In genomic region chr20:45878076-45878731, GRCh38 we compare ENCODE assay signal across 25 cellular contexts. TPM values are rescaled to one million over a fixed set of nuclear protein-coding genes. Genes with fewer than 3 reads are reported as not detected.
A peak's percentile ranks its signal among the peaks of the same experiment; 100 is the strongest.
DNase-seq lines count a peak whose midpoint lies in the region; ATAC-seq and TF ChIP-seq lines count a peak whose summit lies in the region.
"Had no signal": no experiment of that assay in that cellular context is flagged by ENCODE, and none has a peak within 500 bp of the region (broad histone marks: within the 10 kb centered on the region; RNA-seq: fewer than 3 reads in every experiment).

No MANE protein-coding gene starts in this region.

- TF ChIP-seq CTCF in fibroblast of the aortic adventitia (IDR thresholded peaks at IDR 0.05; ENCODE audit: insufficient read depth, low read length) (no peak), testis (IDR thresholded peaks at IDR 0.05) (no peak), natural killer cell (IDR thresholded peaks at IDR 0.05) (no peak)

- 55 to 66% methylated on average over 9 to 13 of the region's 13 CpGs for WGBS in testis, 2 donors

- H3K4me3 Mint-ChIP-seq in natural killer cell: no peak overlapping the region
- H3K4me3 Mint-ChIP-seq: activated naive CD8-positive, alpha-beta T cell; activated T-helper 17 cell treated with anti-CD3 and anti-CD28 coated beads, Interleukin-2, amount 50 U/mL, for 72 hours; type B pancreatic cell had no signal

- H3K27me3 ChIP-seq in testis: no peaks in the 10 kb centered on the region
- H3K27me3 ChIP-seq: BE2C, brain microvascular endothelial cell had no signal

- no peak overlapping the region for H3K27ac Mint-ChIP-seq in natural killer cell
- H3K27ac Mint-ChIP-seq: activated naive CD8-positive, alpha-beta T cell; activated T-helper 17 cell treated with anti-CD3 and anti-CD28 coated beads, Interleukin-2, amount 50 U/mL, for 72 hours; type B pancreatic cell had no signal

- H3K36me3 ChIP-seq in testis (ENCODE audit: low read depth, missing control alignments): no peaks in the 10 kb centered on the region

- no peaks in the 10 kb centered on the region for H3K9me3 Mint-ChIP-seq in natural killer cell
- H3K9me3 Mint-ChIP-seq: activated T-helper 17 cell treated with anti-CD3 and anti-CD28 coated beads, Interleukin-2, amount 50 U/mL, for 72 hours; type B pancreatic cell had no signal

- H3K27me3 Mint-ChIP-seq in natural killer cell (ENCODE audit: low read depth in 2 of 2): peaks cover 0 to 4% of the 10 kb centered on the region in 2 donors
- H3K27me3 Mint-ChIP-seq: activated naive CD8-positive, alpha-beta T cell; activated T-helper 17 cell treated with anti-CD3 and anti-CD28 coated beads, Interleukin-2, amount 50 U/mL, for 72 hours; type B pancreatic cell had no signal

- H3K4me1 Mint-ChIP-seq in natural killer cell: peaks cover 18% of the 10 kb centered on the region in 2 donors

- ATAC-seq in Right ventricle myocardium superior (ENCODE audit: poor library complexity): peak; percentile 5
- no peak for ATAC-seq in natural killer cell
- ATAC-seq in HG02571 (IDR thresholded peaks at IDR 0.05; ENCODE audit: unreplicated experiment): no peak
- ATAC-seq: activated T-helper 17 cell treated with anti-CD3 and anti-CD28 coated beads, Interleukin-2, amount 50 U/mL, for 72 hours; esophagus mucosa; GM12878; Panc1; sciatic nerve had no signal

- no peak for DNase-seq in Right ventricle myocardium superior
- DNase-seq in cardiac septum (ENCODE audit: low spot score): no peak
- peak; percentile 86 for DNase-seq in fibroblast of the aortic adventitia (ENCODE audit: low read depth)
- DNase-seq in testis: peak; percentile 72
- DNase-seq in natural killer cell: no peak
- DNase-seq: 8988T; activated CD4-positive, alpha-beta T cell treated with anti-CD3 and anti-CD28 coated beads, Interleukin-2, amount 50 U/mL, for 1 hour; BE2C; brain microvascular endothelial cell; effector memory CD4-positive, alpha-beta T cell; glutamatergic neuron; KG1; NCI-H1436 treated with DMSO at 0.1 percent for 48 hours; NK-92 treated with Interleukin-12 subunit alpha and Interleukin-12 subunit beta, amount 100 ng/mL, for 24 hours had no signal

- peaks cover 20% of the 10 kb centered on the region for H3K4me1 ChIP-seq in testis
- H3K4me1 ChIP-seq: BE2C, HAP-1 had no signal

- H3K9me3 ChIP-seq in testis: no peaks in the 10 kb centered on the region
- H3K9me3 ChIP-seq: BE2C, HAP-1 had no signal

- no peaks in the 10 kb centered on the region for H3K36me3 Mint-ChIP-seq in natural killer cell

- H3K4me3 ChIP-seq in fibroblast of the aortic adventitia (ENCODE audit: low read depth, low read length) (no peak overlapping the region), testis (no peak overlapping the region)
- H3K4me3 ChIP-seq: GM12878, HAP-1 had no signal

- TF ChIP-seq POLR2A in testis (IDR thresholded peaks at IDR 0.05): no peak

- peak overlapping the region; percentile 9 to 71 for H3K27ac ChIP-seq in testis
- H3K27ac ChIP-seq: brain microvascular endothelial cell, VCaP had no signal

- intact Hi-C loops in Right ventricle myocardium superior (cut with DNase I) (no loop called here), cardiac septum (cut with DNase I) (no loop called here), testis (cut with DNase I; ENCODE audit: low total_unique reads) (no loop called here), natural killer cell (cut with micrococcal nuclease) (no loop called here)

RNA-seq across cellular contexts. Expression of gene ZSWIM1, which starts 2.8 kb away (rescaled TPM):
- 10.1 TPM for total RNA-seq in Right ventricle myocardium superior
- total RNA-seq in cardiac septum: 6.9 TPM
- total RNA-seq in fibroblast of the aortic adventitia (ENCODE audit: low replicate concordance): 4.0 and 15.1 TPM in 2 replicates
- 10 to 100 TPM; 24.0 to 24.5 TPM for total RNA-seq in testis
- polyA plus RNA-seq in testis (ENCODE audit: insufficient read depth, low read depth, low replicate concordance): 11.4 TPM
- 1 to 10 TPM in 1 of 3 donors, under 1 TPM in 2; 0.59 to 2.4 (median 0.89) TPM for total RNA-seq in natural killer cell

RNA-seq across cellular contexts. Expression of gene SPATA25, which starts 9.2 kb away (rescaled TPM):
- total RNA-seq in Right ventricle myocardium superior: 1.7 TPM
- 3.3 TPM for total RNA-seq in cardiac septum
- 2.1 and 9.6 TPM in 2 replicates for total RNA-seq in fibroblast of the aortic adventitia (ENCODE audit: low replicate concordance)
- total RNA-seq in testis: 10 to 100 TPM; 14.9 to 26.0 TPM
- 59.4 TPM for polyA plus RNA-seq in testis (ENCODE audit: insufficient read depth, low read depth, low replicate concordance)
- total RNA-seq in natural killer cell: 1 to 10 TPM in 1 of 3 donors, not detected in 2; 1.2 TPM
- total RNA-seq: NCI-H460 had no signal

RNA-seq across cellular contexts. Expression of gene NEURL2, which starts 12.8 kb away (rescaled TPM):
- total RNA-seq in Right ventricle myocardium superior (6.5 TPM), cardiac septum (7.6 TPM), fibroblast of the aortic adventitia (ENCODE audit: low replicate concordance) (6.8 and 7.0 TPM in 2 replicates), testis (1 to 10 TPM; 7.0 to 9.1 TPM), natural killer cell (1 to 10 TPM in 2 of 3 donors, under 1 TPM in 1; 0.89 to 1.4 (median 1.4) TPM)
- polyA plus RNA-seq in testis (ENCODE audit: insufficient read depth, low read depth, low replicate concordance): 1.9 TPM

RNA-seq across cellular contexts. Expression of gene CTSA, which starts 12.9 kb away (rescaled TPM):
- 113 TPM for total RNA-seq in Right ventricle myocardium superior
- total RNA-seq in cardiac septum: 111 TPM
- total RNA-seq in fibroblast of the aortic adventitia (ENCODE audit: low replicate concordance): 56.2 and 166 TPM in 2 replicates
- 100 to 1,000 TPM; 112 to 223 TPM for total RNA-seq in testis
- polyA plus RNA-seq in testis (ENCODE audit: insufficient read depth, low read depth, low replicate concordance): 103 TPM
- 100 to 1,000 TPM in 1 of 3 donors, 10 to 100 TPM in 2; 72.8 to 108 (median 86.8) TPM for total RNA-seq in natural killer cell

RNA-seq across cellular contexts. Expression of gene ZSWIM3, which starts 20.8 kb away (rescaled TPM):
- total RNA-seq in Right ventricle myocardium superior: 1.4 TPM
- 2.0 TPM for total RNA-seq in cardiac septum
- 1.9 and 4.3 TPM in 2 replicates for total RNA-seq in fibroblast of the aortic adventitia (ENCODE audit: low replicate concordance)
- total RNA-seq in testis: 10 to 100 TPM in 1 of 2 donors, 1 to 10 TPM in 1; 9.3 to 12.8 TPM
- polyA plus RNA-seq in testis (ENCODE audit: insufficient read depth, low read depth, low replicate concordance): 8.0 TPM
- 1 to 10 TPM; 1.4 to 2.3 (median 1.5) TPM for total RNA-seq in natural killer cell

Comparison
In these comparisons a context has a peak if more than half of its experiments do, and no peak if none do; other contexts are left out.
1. DNase-seq: peak in fibroblast of the aortic adventitia (single experiment) and testis (single experiment); none in Right ventricle myocardium superior (single experiment), cardiac septum (single experiment) and natural killer cell (single experiment).